2 cellular contexts compared by ENCODE assay signal in genomic region chr19:33771308-33772101, GRCh38.
TF ChIP-seq lines count a peak whose summit lies in the region.

No MANE protein-coding gene starts in this region.

TF ChIP-seq in HEK293, 187 proteins besides CTCF, POLR2A, EP300 and RAD21 (continues in another document):
- TF ChIP-seq PRDM2 (tag by site-specific recombination; IDR thresholded peaks at IDR 0.05; ENCODE audit: borderline replicate concordance) (no peak), ZNF777 (tag by site-specific recombination; IDR thresholded peaks at IDR 0.05; ENCODE audit: borderline replicate concordance) (no peak), ZFP69B (tag by site-specific recombination; IDR thresholded peaks at IDR 0.05) (0 out of 2 replicates have a peak, but pooled peaks have one; percentile 32), ZNF639 (tag by site-specific recombination; IDR thresholded peaks at IDR 0.05) (no peak), BCL11A (tag by site-specific recombination; IDR thresholded peaks at IDR 0.05; ENCODE audit: low read depth) (peak; percentile 70; the same call in 1 of the 2 replicates), KLF16 (tag by site-specific recombination; IDR thresholded peaks at IDR 0.05) (peak; percentile 73), KLF7 (tag by site-specific recombination; IDR thresholded peaks at IDR 0.05; ENCODE audit: borderline replicate concordance) (no peak), ZNF274 (IDR thresholded peaks at IDR 0.05; ENCODE audit: low read length) (no peak), ZNF274 (tag by site-specific recombination; IDR thresholded peaks at IDR 0.05; ENCODE audit: borderline replicate concordance) (no peak), ZNF701 (tag by site-specific recombination; IDR thresholded peaks at IDR 0.05) (no peak), ZNF549 (tag by site-specific recombination; IDR thresholded peaks at IDR 0.05) (no peak), KLF1 (tag by site-specific recombination; IDR thresholded peaks at IDR 0.05) (no peak), IKZF3 (tag by site-specific recombination; IDR thresholded peaks at IDR 0.05) (peak; percentile 47; the same call in 1 of the 2 replicates), ZNF423 (tag by site-specific recombination; IDR thresholded peaks at IDR 0.05) (peak; percentile 100), ZNF280C (tag by site-specific recombination; IDR thresholded peaks at IDR 0.05) (no peak), ZNF624 (tag by site-specific recombination; IDR thresholded peaks at IDR 0.05) (no peak), ZNF19 (tag by site-specific recombination; IDR thresholded peaks at IDR 0.05; ENCODE audit: low read depth) (no peak), ZNF555 (tag by site-specific recombination; conservative IDR thresholded peaks at IDR 0.05) (no peak), ZNF600 (tag by site-specific recombination; IDR thresholded peaks at IDR 0.05) (no peak; the same call in 1 of the 2 replicates), ZNF501 (tag by site-specific recombination; IDR thresholded peaks at IDR 0.05) (no peak; the same call in 1 of the 2 replicates), ZNF114 (tag by site-specific recombination; IDR thresholded peaks at IDR 0.05) (no peak), ZFP37 (tag by site-specific recombination; IDR thresholded peaks at IDR 0.05) (no peak)

TF ChIP-seq in HepG2, 621 proteins besides CTCF, POLR2A, EP300 and RAD21 (continued from another document and continues in another):
- peak; percentile 71; the same call in 1 of the 2 replicates for TF ChIP-seq TFDP1 (CRISPR knock-in tag; IDR thresholded peaks at IDR 0.05; ENCODE audit: borderline replicate concordance)
- no peak for TF ChIP-seq KLF6 (CRISPR knock-in tag; IDR thresholded peaks at IDR 0.05)
- no peak for TF ChIP-seq SOX13 (IDR thresholded peaks at IDR 0.05)
- no peak for TF ChIP-seq SOX13 (CRISPR knock-in tag; conservative IDR thresholded peaks at IDR 0.05 in 1 of 2, IDR thresholded peaks at IDR 0.05 in 1 of 2)
- TF ChIP-seq ZNF687 (CRISPR knock-in tag; IDR thresholded peaks at IDR 0.05) = peak; percentile 20; the same call in 1 of the 2 replicates
- no peak for TF ChIP-seq ZNF773 (CRISPR knock-in tag; IDR thresholded peaks at IDR 0.05; ENCODE audit: borderline replicate concordance)
- 0 out of 2 replicates have a peak, but pooled peaks have one; percentile 35 for TF ChIP-seq BRD4 (CRISPR knock-in tag; IDR thresholded peaks at IDR 0.05)
- TF ChIP-seq ZNF577 (CRISPR knock-in tag; IDR thresholded peaks at IDR 0.05; ENCODE audit: borderline replicate concordance, low read depth) = no peak
- TF ChIP-seq FOSL2 (CRISPR knock-in tag; IDR thresholded peaks at IDR 0.05) = 0 out of 2 replicates have a peak, but pooled peaks have one; percentile 8
- TF ChIP-seq ZNF331 (CRISPR knock-in tag; IDR thresholded peaks at IDR 0.05) = no peak
- no peak for TF ChIP-seq PTBP1 (IDR thresholded peaks at IDR 0.05; ENCODE audit: low read depth, low read length, poor library complexity, severe bottlenecking)
- peak; percentile 63; the same call in 1 of the 2 replicates for TF ChIP-seq SMC3 (IDR thresholded peaks at IDR 0.05; ENCODE audit: low read length)
- TF ChIP-seq ZNF574 (CRISPR knock-in tag; IDR thresholded peaks at IDR 0.05) = peak; percentile 37; the same call in 1 of the 2 replicates
- no peak for TF ChIP-seq ZNF180 (CRISPR knock-in tag; IDR thresholded peaks at IDR 0.05; ENCODE audit: borderline replicate concordance, low read depth)
- TF ChIP-seq PHF21A (CRISPR knock-in tag; IDR thresholded peaks at IDR 0.05) = peak; percentile 35; the same call in 1 of the 2 replicates
- TF ChIP-seq ZNF501 (CRISPR knock-in tag; IDR thresholded peaks at IDR 0.05) = 0 out of 2 replicates have a peak, but pooled peaks have one; percentile 38
- TF ChIP-seq MXI1 (IDR thresholded peaks at IDR 0.05; ENCODE audit: borderline replicate concordance, low read depth, low read length) = 0 out of 3 replicates have a peak, but pooled peaks have one; percentile 13
- TF ChIP-seq ZSCAN22 (CRISPR knock-in tag; IDR thresholded peaks at IDR 0.05) = no peak
- TF ChIP-seq SNAPC4 (CRISPR knock-in tag; IDR thresholded peaks at IDR 0.05) = no peak
- no peak for TF ChIP-seq GATAD2A (CRISPR knock-in tag; IDR thresholded peaks at IDR 0.05)
- TF ChIP-seq ZFX (CRISPR knock-in tag; IDR thresholded peaks at IDR 0.05; ENCODE audit: low read depth) = peak; percentile 49; the same call in 1 of the 2 replicates
- TF ChIP-seq MYC (CRISPR knock-in tag; IDR thresholded peaks at IDR 0.05; ENCODE audit: borderline replicate concordance) = peak; percentile 24; the same call in 1 of the 2 replicates
- no peak for TF ChIP-seq GZF1 (CRISPR knock-in tag; IDR thresholded peaks at IDR 0.05)
- no peak for TF ChIP-seq MXD4 (CRISPR knock-in tag; IDR thresholded peaks at IDR 0.05)
- no peak for TF ChIP-seq ZNF101 (CRISPR knock-in tag; IDR thresholded peaks at IDR 0.05; ENCODE audit: borderline replicate concordance, low read depth)
- peak; percentile 49; the same call in 1 of the 2 replicates for TF ChIP-seq KDM2A (CRISPR knock-in tag; IDR thresholded peaks at IDR 0.05; ENCODE audit: borderline replicate concordance, low read depth)
- TF ChIP-seq RFX3 (CRISPR knock-in tag; IDR thresholded peaks at IDR 0.05) = no peak
- TF ChIP-seq ZBTB25 (CRISPR knock-in tag; IDR thresholded peaks at IDR 0.05) = no peak
- no peak for TF ChIP-seq CBX2 (IDR thresholded peaks at IDR 0.05; ENCODE audit: low read depth, low read length)
- no peak for TF ChIP-seq CBX2 (CRISPR knock-in tag; IDR thresholded peaks at IDR 0.05; ENCODE audit: low read depth)
- no peak for TF ChIP-seq ZKSCAN8 (CRISPR knock-in tag; IDR thresholded peaks at IDR 0.05; ENCODE audit: borderline replicate concordance)
- no peak for TF ChIP-seq THYN1 (CRISPR knock-in tag; IDR thresholded peaks at IDR 0.05; ENCODE audit: borderline replicate concordance, low read depth)
- TF ChIP-seq U2AF1 (optimal IDR thresholded peaks at IDR 0.05; ENCODE audit: low read depth, low read length) = peak; percentile 39
- TF ChIP-seq PATZ1 (CRISPR knock-in tag; IDR thresholded peaks at IDR 0.05) = peak; percentile 30; the same call in 1 of the 2 replicates
- peak; percentile 97 for TF ChIP-seq STAG1 (CRISPR knock-in tag; IDR thresholded peaks at IDR 0.05)
